27 cellular contexts compared by ENCODE assay signal in the genomic region with DNA sequence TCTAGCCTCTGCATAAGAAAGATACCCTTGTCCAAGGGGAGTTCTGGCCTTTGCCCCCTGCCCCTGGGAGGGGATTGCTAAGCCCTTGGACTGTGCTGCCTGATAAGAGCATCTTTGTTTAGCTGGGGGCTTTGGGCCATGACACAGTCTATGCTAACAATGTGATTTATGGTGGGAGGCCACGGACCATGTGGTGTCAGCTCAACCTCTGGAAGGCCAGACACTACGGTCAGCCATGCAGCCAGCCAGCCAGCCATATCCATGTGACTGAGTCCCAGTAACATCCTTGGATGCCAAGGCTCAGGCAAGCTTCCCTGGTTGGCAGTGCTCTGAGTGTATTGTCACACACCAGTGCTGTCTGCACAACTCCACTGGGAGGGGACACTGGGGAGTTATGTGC.
"Had no signal": no experiment of that assay in that cellular context is flagged by ENCODE, and none has a peak within 500 bp of the region (broad histone marks: within the 10 kb centered on the region; RNA-seq: fewer than 3 reads in every experiment).

No MANE protein-coding gene starts in this region.

- H3K9me3 ChIP-seq: MG63 had no signal

- H3K27me3 ChIP-seq: MG63 had no signal

- DNase-seq: activated B cell treated with CpG ODN at 0.5 μM for 24 hours; activated CD4-positive, alpha-beta T cell treated with anti-CD3 and anti-CD28 coated beads for 1 hour; activated CD4-positive, alpha-beta T cell treated with anti-CD3 and anti-CD28 coated beads, Interleukin-2, amount 10 ng/mL, durations not matched to agents 24 days and 14 days; activated CD4-positive, alpha-beta T cell treated with anti-CD3 and anti-CD28 coated beads, Interleukin-2, amount 50 U/mL, for 48 hours; activated CD8-positive, alpha-beta memory T cell treated with anti-CD3 and anti-CD28 coated beads for 24 hours; activated naive CD4-positive, alpha-beta T cell treated with anti-CD3 and anti-CD28 coated beads for 36 hours; activated T-cell treated with anti-CD3 and anti-CD28 coated beads, Interleukin-2, amount 50 U/mL, for 4 hours; anterior cingulate cortex; MG63; MV-4-11; NCI-H1092 treated with DMSO at 0.1 percent for 48 hours; NCI-H1417 treated with DMSO at 0.1 percent for 48 hours; NCI-H1694; NCI-H2029; NCI-H2107; NCI-H2171 treated with DMSO at 0.1 percent for 48 hours; NCI-H226; NCI-H526; NCI-H774; NK-92 treated with Interleukin-12 subunit alpha and Interleukin-12 subunit beta, amount 100 ng/mL, for 24 hours; OCI-M1; RPMI8226; T-cell; T-helper 2 cell; T1000 had no signal

- H3K36me3 ChIP-seq: MG63 had no signal

- H3K4me2 ChIP-seq: KMS-11 had no signal

- H3K4me3 ChIP-seq: MG63, SK-N-MC had no signal

- H3K27ac ChIP-seq: KMS-11, SK-N-MC had no signal

- H3K9ac ChIP-seq: KMS-11 had no signal
